8 cellular contexts compared by ENCODE assay signal in the genomic region with DNA sequence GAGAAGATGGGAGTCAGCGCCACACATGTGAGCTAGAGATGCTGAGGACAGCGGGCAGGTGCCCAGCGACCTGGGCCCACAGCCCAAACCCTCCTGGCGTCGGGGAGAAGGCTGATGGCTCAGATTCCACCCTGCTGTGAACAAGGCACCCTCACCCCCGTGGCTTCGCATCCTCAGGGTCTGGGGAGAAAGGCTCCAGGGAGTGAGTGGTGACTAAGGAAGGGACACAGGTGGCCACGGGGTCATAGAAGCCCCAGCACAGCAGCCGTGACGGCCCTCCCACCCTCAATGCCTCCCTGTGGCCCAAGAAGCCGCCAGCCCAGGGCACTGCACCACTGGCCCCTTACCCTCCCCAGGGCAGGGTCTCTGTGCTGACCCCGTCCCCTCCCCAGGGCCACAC. TPM values are rescaled to one million over a fixed set of nuclear protein-coding genes. Genes with fewer than 3 reads are reported as not detected.
"Had no signal": no experiment of that assay in that cellular context is flagged by ENCODE, and none has a peak within 500 bp of the region (broad histone marks: within the 10 kb centered on the region; RNA-seq: fewer than 3 reads in every experiment).

No MANE protein-coding gene starts in this region.

- ATAC-seq: HepG2 had no signal

- H3K36me3 Mint-ChIP-seq: IgD-negative memory B cell had no signal

- H3K27ac ChIP-seq: GM23248, HL-60 had no signal

- DNase-seq: GM23248, GOT3, H9, HCEC 1CT, KBM-7 had no signal

- H3K4me3 ChIP-seq: GM23248 had no signal

- H3K4me1 Mint-ChIP-seq: H9, IgD-negative memory B cell had no signal

- H3K27me3 Mint-ChIP-seq: IgD-negative memory B cell had no signal

- H3K9me3 Mint-ChIP-seq: H9, IgD-negative memory B cell had no signal

- H2AFZ ChIP-seq: GM23248 had no signal

- H3K4me3 Mint-ChIP-seq: H9, IgD-negative memory B cell had no signal

- H3K9ac ChIP-seq: GM23248 had no signal

- H3K27ac Mint-ChIP-seq: H9 had no signal

RNA-seq across cellular contexts. Expression of a gene that starts 25.3 kb away (rescaled TPM):
- polyA plus RNA-seq: IgD-negative memory B cell had no signal
